Comparison of ENCODE assay signal across 19 cellular contexts in genomic region chr14:90508073-90508472, GRCh38.
"Had no signal": no experiment of that assay in that cellular context is flagged by ENCODE, and none has a peak within 500 bp of the region (broad histone marks: within the 10 kb centered on the region; RNA-seq: fewer than 3 reads in every experiment).

No MANE protein-coding gene starts in this region.

- H3K4me3 Mint-ChIP-seq: natural killer cell treated with Interleukin-12 subunit alpha and Interleukin-12 subunit beta and Interleukin-15 and Interleukin-18, amount 100 ng/mL, for 72 hours had no signal

- H3K4me3 ChIP-seq: esophagus squamous epithelium, gastroesophageal sphincter, lung, right atrium auricular region, suprapubic skin, thyroid gland, upper lobe of right lung, vagina had no signal

- H3K9me3 Mint-ChIP-seq: natural killer cell treated with Interleukin-12 subunit alpha and Interleukin-12 subunit beta and Interleukin-15 and Interleukin-18, amount 100 ng/mL, for 72 hours had no signal

- H3K27ac ChIP-seq: gastroesophageal sphincter, upper lobe of right lung, vagina had no signal

- H3K36me3 Mint-ChIP-seq: natural killer cell treated with Interleukin-12 subunit alpha and Interleukin-12 subunit beta and Interleukin-15 and Interleukin-18, amount 100 ng/mL, for 72 hours had no signal

- ATAC-seq: gastroesophageal sphincter, left ventricle myocardium superior, upper lobe of right lung had no signal

- H3K36me3 ChIP-seq: esophagus squamous epithelium, gastroesophageal sphincter, right atrium auricular region, suprapubic skin, thyroid gland, upper lobe of right lung, vagina had no signal

- H3K9me3 ChIP-seq: esophagus squamous epithelium, gastroesophageal sphincter, right atrium auricular region, suprapubic skin, thyroid gland, upper lobe of right lung, vagina had no signal

- DNase-seq: dermis blood vessel endothelial cell; esophagus squamous epithelium; foreskin fibroblast; glutamatergic neuron; kidney; left ventricle myocardium superior; mesenchymal stem cell; midbrain; occipital lobe; stimulated activated CD4-positive, alpha-beta T cell treated with anti-CD3 and anti-CD28 coated beads, Interleukin-12 subunit alpha, Interleukin-12 subunit beta, amount 100 ng/mL, for 4 hours; stimulated activated naive CD4-positive, alpha-beta T cell treated with Interleukin-2 at 50 U/mL for 16 hours; upper lobe of right lung had no signal

- H3K27me3 ChIP-seq: esophagus squamous epithelium, gastroesophageal sphincter, right atrium auricular region, suprapubic skin, thyroid gland, upper lobe of right lung, vagina had no signal

- H3K27ac Mint-ChIP-seq: natural killer cell treated with Interleukin-12 subunit alpha and Interleukin-12 subunit beta and Interleukin-15 and Interleukin-18, amount 100 ng/mL, for 72 hours had no signal
